ENCODE assay signal across 14 cellular contexts in the genomic region with DNA sequence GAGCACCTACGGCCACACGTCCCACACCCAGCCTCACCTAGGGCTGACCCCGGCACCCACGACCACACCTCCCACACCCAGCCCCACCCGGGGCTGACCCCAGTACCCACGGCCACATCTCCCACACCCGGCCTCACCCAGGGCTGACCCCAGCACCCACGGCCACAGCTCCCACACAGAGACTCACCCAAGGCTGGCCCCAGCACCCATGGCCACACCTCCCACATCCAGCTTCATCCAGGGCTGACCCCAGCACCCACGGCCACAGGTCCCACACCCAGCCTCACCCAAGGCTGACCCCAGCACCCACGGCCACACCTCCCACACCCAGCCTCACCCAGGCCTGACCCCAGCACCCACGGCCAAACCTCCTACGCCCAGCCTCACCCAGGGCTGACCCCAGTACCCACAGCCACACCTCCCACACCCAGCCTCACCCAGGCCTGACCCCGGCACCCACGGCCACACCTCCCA.
"Had no signal": no experiment of that assay in that cellular context is flagged by ENCODE, and none has a peak within 500 bp of the region (broad histone marks: within the 10 kb centered on the region; RNA-seq: fewer than 3 reads in every experiment).

No MANE protein-coding gene starts in this region.

- H3K4me3 Mint-ChIP-seq: activated CD4-positive, alpha-beta T cell treated with anti-CD3 and anti-CD28 coated beads, Interleukin-2, amount 10 ng/mL, durations not matched to agents 7 days and 5 days; activated naive CD4-positive, alpha-beta T cell treated with anti-CD3 and anti-CD28 coated beads, Interleukin-2, amount 50 U/mL, for 24 hours; naive thymus-derived CD8-positive, alpha-beta T cell; T-helper 1 cell treated with Interleukin-12 subunit alpha and Interleukin-12 subunit beta and Interleukin-4 antibody, amounts not matched to agents 30 μg/mL and 1 μg/mL, for 36 hours had no signal

- H3K9me3 Mint-ChIP-seq: activated CD4-positive, alpha-beta T cell treated with anti-CD3 and anti-CD28 coated beads, Interleukin-2, amount 10 ng/mL, durations not matched to agents 7 days and 5 days; activated naive CD4-positive, alpha-beta T cell treated with anti-CD3 and anti-CD28 coated beads, Interleukin-2, amount 50 U/mL, for 24 hours; activated T-helper 2 cell treated with anti-CD3 and anti-CD28 coated beads, Interferon-gamma antibody, Interleukin-2, Interleukin-4, amounts not matched to agents 10 μg/mL and 5 μg/mL and 100 μg/mL, durations not matched to agents 14 hours and 24 hours and 36 hours; naive thymus-derived CD8-positive, alpha-beta T cell; T-helper 1 cell treated with Interleukin-12 subunit alpha and Interleukin-12 subunit beta and Interleukin-4 antibody, amounts not matched to agents 30 μg/mL and 1 μg/mL, for 36 hours had no signal

- H3K4me3 ChIP-seq: body of pancreas, lung, transverse colon had no signal

- H3K9me3 ChIP-seq: body of pancreas, transverse colon had no signal

- H3K27me3 ChIP-seq: body of pancreas, transverse colon had no signal

- H3K36me3 ChIP-seq: transverse colon had no signal

- ATAC-seq: body of pancreas; naive thymus-derived CD8-positive, alpha-beta T cell; SK-N-SH treated with all-trans-retinoic acid at 6 μM for 48 hours had no signal

- DNase-seq: activated CD4-positive, alpha-beta T cell treated with anti-CD3 and anti-CD28 coated beads, Interleukin-2, amount 10 ng/mL, durations not matched to agents 7 days and 5 days; activated CD4-positive, CD25-positive, alpha-beta regulatory T cell; amniotic stem cell; body of pancreas; effector memory CD4-positive, alpha-beta T cell; left cardiac atrium; naive thymus-derived CD8-positive, alpha-beta T cell; substantia nigra; transverse colon had no signal

- H3K4me1 Mint-ChIP-seq: activated CD4-positive, alpha-beta T cell treated with anti-CD3 and anti-CD28 coated beads, Interleukin-2, amount 10 ng/mL, durations not matched to agents 7 days and 5 days; activated naive CD4-positive, alpha-beta T cell treated with anti-CD3 and anti-CD28 coated beads, Interleukin-2, amount 50 U/mL, for 24 hours had no signal

- H3K27me3 Mint-ChIP-seq: activated CD4-positive, alpha-beta T cell treated with anti-CD3 and anti-CD28 coated beads, Interleukin-2, amount 10 ng/mL, durations not matched to agents 7 days and 5 days; activated naive CD4-positive, alpha-beta T cell treated with anti-CD3 and anti-CD28 coated beads, Interleukin-2, amount 50 U/mL, for 24 hours; naive thymus-derived CD8-positive, alpha-beta T cell had no signal

- H3K27ac ChIP-seq: body of pancreas had no signal

- H3K36me3 Mint-ChIP-seq: activated naive CD4-positive, alpha-beta T cell treated with anti-CD3 and anti-CD28 coated beads, Interleukin-2, amount 50 U/mL, for 24 hours; naive thymus-derived CD8-positive, alpha-beta T cell had no signal

- H3K27ac Mint-ChIP-seq: activated naive CD4-positive, alpha-beta T cell treated with anti-CD3 and anti-CD28 coated beads, Interleukin-2, amount 50 U/mL, for 24 hours; activated T-helper 2 cell treated with anti-CD3 and anti-CD28 coated beads, Interferon-gamma antibody, Interleukin-2, Interleukin-4, amounts not matched to agents 10 μg/mL and 5 μg/mL and 100 μg/mL, durations not matched to agents 14 hours and 24 hours and 36 hours; T-helper 1 cell treated with Interleukin-12 subunit alpha and Interleukin-12 subunit beta and Interleukin-4 antibody, amounts not matched to agents 30 μg/mL and 1 μg/mL, for 36 hours had no signal
